ENCODE assay signal across 17 cellular contexts in genomic region chr3:52083556-52084087, GRCh38. TPM values are rescaled to one million over a fixed set of nuclear protein-coding genes. Genes with fewer than 3 reads are reported as not detected.
A peak's percentile ranks its signal among the peaks of the same experiment; 100 is the strongest.
DNase-seq lines count a peak whose midpoint lies in the region; ATAC-seq and TF ChIP-seq lines count a peak whose summit lies in the region.
"Had no signal": no experiment of that assay in that cellular context is flagged by ENCODE, and none has a peak within 500 bp of the region (broad histone marks: within the 10 kb centered on the region; RNA-seq: fewer than 3 reads in every experiment).

No MANE protein-coding gene starts in this region.

- no peak overlapping the region for H3K4me2 ChIP-seq in osteoblast (ENCODE audit: insufficient read depth, low read length)
- H3K4me2 ChIP-seq: PC-9 had no signal

- no peaks in the 10 kb centered on the region for H3K9me3 Mint-ChIP-seq in activated T-cell treated with anti-CD3 and anti-CD28 coated beads, Interleukin-2, amount 50 U/mL, for 4 hours

- peaks cover 0 to 19% of the 10 kb centered on the region in 2 donors for H3K4me1 ChIP-seq in right atrium auricular region
- peaks cover 19% of the 10 kb centered on the region for H3K4me1 ChIP-seq in osteoblast (ENCODE audit: insufficient read depth, low read length)

- DNase-seq in left ventricle myocardium superior (peak; percentile 15), right atrium auricular region (ENCODE audit: low spot score) (no peak), T-helper 17 cell (no peak), osteoblast (ENCODE audit: insufficient read length, low spot score, missing footprints) (peak; percentile 53), GM10266 (ENCODE audit: extremely low spot score) (no peak)
- DNase-seq in activated T-cell treated with anti-CD3 and anti-CD28 coated beads, Interleukin-2, amount 50 U/mL, for 4 hours: no peak
- DNase-seq: DMS79 treated with DMSO at 0.1 percent for 48 hours, GOT3, NCI-H1092 treated with DMSO at 0.1 percent for 48 hours, NCI-H146, NCI-H2081 treated with DMSO at 0.1 percent for 48 hours, NCI-H524, NCI-H82, PC-9 had no signal

- H3K79me2 ChIP-seq in osteoblast (ENCODE audit: insufficient read depth, low read length): no peaks in the 10 kb centered on the region

- H3K27me3 ChIP-seq in right atrium auricular region (no peaks in the 10 kb centered on the region), osteoblast (ENCODE audit: insufficient read depth, low read length) (no peaks in the 10 kb centered on the region)

- H2AFZ ChIP-seq in osteoblast (ENCODE audit: low read length): no peak overlapping the region
- H2AFZ ChIP-seq: PC-9 had no signal

- ATAC-seq in left ventricle myocardium superior (no peak), T-helper 17 cell (no peak), HG03175 (IDR thresholded peaks at IDR 0.05; ENCODE audit: unreplicated experiment) (no peak)
- ATAC-seq in activated T-cell treated with anti-CD3 and anti-CD28 coated beads, Interleukin-2, amount 50 U/mL, for 4 hours: no peak
- ATAC-seq: K562 had no signal

- H3K27me3 Mint-ChIP-seq in T-helper 17 cell: no peaks in the 10 kb centered on the region
- H3K27me3 Mint-ChIP-seq in activated T-cell treated with anti-CD3 and anti-CD28 coated beads, Interleukin-2, amount 50 U/mL, for 4 hours (ENCODE audit: low read depth): no peaks in the 10 kb centered on the region

- H3K27ac ChIP-seq in right atrium auricular region (no peak overlapping the region), osteoblast (ENCODE audit: low read depth, low read length) (no peak overlapping the region)
- H3K27ac ChIP-seq: C4-2B, PC-9 had no signal

- H3K4me3 ChIP-seq in right atrium auricular region (no peak overlapping the region), osteoblast (ENCODE audit: insufficient read depth, low read length) (no peak overlapping the region)
- H3K4me3 ChIP-seq: K562, PC-9 had no signal

- no peak overlapping the region for H3K27ac Mint-ChIP-seq in T-helper 17 cell

- intact Hi-C loops in left ventricle myocardium superior (cut with micrococcal nuclease): no loop called here

- H3K4me3 Mint-ChIP-seq in T-helper 17 cell: peak overlapping the region; percentile 36
- H3K4me3 Mint-ChIP-seq in activated T-cell treated with anti-CD3 and anti-CD28 coated beads, Interleukin-2, amount 50 U/mL, for 4 hours: no peak overlapping the region

- TF ChIP-seq CTCF in right atrium auricular region (IDR thresholded peaks at IDR 0.05): no peak
- TF ChIP-seq CTCF in osteoblast (IDR thresholded peaks at IDR 0.05; ENCODE audit: extremely low read depth, low read depth, low read length): no peak
- TF ChIP-seq CTCF in GM10266 (IDR thresholded peaks at IDR 0.05; ENCODE audit: control insufficient read depth, insufficient read depth, low read depth, missing control alignments): no peak

- no peaks in the 10 kb centered on the region for H3K9me3 ChIP-seq in right atrium auricular region
- H3K9me3 ChIP-seq in T-helper 17 cell (ENCODE audit: control insufficient read depth, low read length, poor library complexity, severe bottlenecking): no peaks in the 10 kb centered on the region
- no peaks in the 10 kb centered on the region for H3K9me3 ChIP-seq in osteoblast (ENCODE audit: low read depth, low read length)

- H3K36me3 ChIP-seq in right atrium auricular region (no peaks in the 10 kb centered on the region), osteoblast (ENCODE audit: insufficient read depth, low read length) (no peaks in the 10 kb centered on the region)

- no peaks in the 10 kb centered on the region for H4K20me1 ChIP-seq in osteoblast (ENCODE audit: insufficient read depth, low read length)

- no peaks in the 10 kb centered on the region for H3K36me3 Mint-ChIP-seq in T-helper 17 cell (ENCODE audit: low read depth)
- H3K36me3 Mint-ChIP-seq in activated T-cell treated with anti-CD3 and anti-CD28 coated beads, Interleukin-2, amount 50 U/mL, for 4 hours (ENCODE audit: insufficient read depth): no peaks in the 10 kb centered on the region

- peaks cover 14% of the 10 kb centered on the region for H3K4me1 Mint-ChIP-seq in T-helper 17 cell
- peaks cover 21% of the 10 kb centered on the region for H3K4me1 Mint-ChIP-seq in activated T-cell treated with anti-CD3 and anti-CD28 coated beads, Interleukin-2, amount 50 U/mL, for 4 hours (ENCODE audit: low read depth)

RNA-seq across cellular contexts. Expression of gene DUSP7, which starts 27.3 kb away (rescaled TPM):
- total RNA-seq in left ventricle myocardium superior (25.2 TPM), right atrium auricular region (10 to 100 TPM; 17.7 to 33.7 TPM), T-helper 17 cell (10 to 100 TPM; 15.8 to 18.6 TPM), osteoblast (12.7 and 13.8 TPM in 2 replicates)
- 10 to 100 TPM; 33.4 to 43.6 (median 38.1) TPM for total RNA-seq in activated T-cell treated with anti-CD3 and anti-CD28 coated beads, Interleukin-2, amount 50 U/mL, for 4 hours

Comparison
In these comparisons a context has a peak if more than half of its experiments do, and no peak if none do; other contexts are left out.
1. DNase-seq: peak in left ventricle myocardium superior (single experiment) and osteoblast (single experiment); none in right atrium auricular region (single experiment), T-helper 17 cell (0 of 3), activated T-cell treated with anti-CD3 and anti-CD28 coated beads, Interleukin-2, amount 50 U/mL, for 4 hours (single experiment) and GM10266 (single experiment).